In the genomic region with DNA sequence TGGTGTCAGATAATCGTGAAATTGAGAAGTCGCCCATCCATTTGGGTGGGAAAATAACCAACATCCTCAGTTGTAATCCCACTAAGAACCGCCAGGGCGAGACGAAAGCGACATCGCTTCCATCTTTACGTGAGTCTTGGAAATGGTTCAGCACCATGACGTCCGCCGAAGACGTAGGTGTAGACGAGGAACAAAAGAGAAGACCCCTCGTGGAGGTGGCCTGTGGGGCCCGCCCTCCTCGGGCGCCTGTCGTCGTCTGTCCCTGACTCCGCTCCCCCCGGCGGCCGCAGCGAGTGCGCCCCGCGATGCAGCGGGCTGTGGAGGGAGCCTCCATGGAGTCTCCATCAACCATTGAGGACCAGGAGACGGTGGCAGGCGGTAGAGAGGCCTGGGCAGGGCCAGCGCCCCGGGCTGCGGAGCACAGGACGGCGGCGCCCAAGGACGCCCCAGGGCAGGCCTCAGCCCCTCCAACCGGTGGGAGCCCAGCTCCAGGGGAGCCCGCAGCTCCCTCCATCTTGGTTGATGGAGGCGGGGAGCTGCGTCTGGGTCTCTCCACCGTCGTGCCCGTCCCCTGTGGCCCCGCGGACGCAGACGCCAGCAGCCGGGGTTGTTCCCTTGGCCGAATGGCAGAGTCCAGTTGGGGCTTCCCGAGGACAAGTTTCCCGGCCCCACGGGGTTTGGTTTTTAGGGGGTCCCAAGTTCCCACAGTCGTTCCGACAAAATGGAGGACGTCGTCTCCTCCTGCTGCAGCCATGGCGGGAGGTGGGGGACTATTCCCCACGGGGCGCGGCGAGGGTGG, we compare ENCODE assay signal across 8 cellular contexts. TPM values are rescaled to one million over a fixed set of nuclear protein-coding genes. Genes with fewer than 3 reads are reported as not detected.
A peak's percentile ranks its signal among the peaks of the same experiment; 100 is the strongest.
DNase-seq lines count a peak whose midpoint lies in the region; ATAC-seq and TF ChIP-seq lines count a peak whose summit lies in the region.

No MANE protein-coding gene starts in this region.

- peaks cover 8% of the 10 kb centered on the region for H3K36me3 Mint-ChIP-seq in activated naive CD8-positive, alpha-beta T cell treated with anti-CD3 and anti-CD28 coated beads, Interleukin-2, amount 50 U/mL, for 24 hours (ENCODE audit: low read depth)

- no peaks in the 10 kb centered on the region; the same call in 1 of the 2 replicates for H3K9me3 ChIP-seq in Loucy (ENCODE audit: insufficient read depth, low read depth, low read length)
- H3K9me3 ChIP-seq in SK-N-MC (ENCODE audit: low read depth, low read length), result no peaks in the 10 kb centered on the region
- H3K9me3 ChIP-seq in heart right ventricle, result no peaks in the 10 kb centered on the region
- H3K9me3 ChIP-seq in tibial nerve, result no peaks in the 10 kb centered on the region

- H3K4me3 ChIP-seq in Loucy (ENCODE audit: low read length, poor library complexity, severe bottlenecking) (peak overlapping the region; percentile 86), SK-N-MC (peak overlapping the region; percentile 93), heart right ventricle (peak overlapping the region; percentile 24 to 93 (median 85)), tibial nerve (peak overlapping the region; percentile 78 to 95 (median 82))

- H3K36me3 ChIP-seq in Loucy (ENCODE audit: insufficient read depth, low read length) (0 out of 2 replicates have a peak, but pooled peaks cover 10% of the 10 kb centered on the region), SK-N-MC (ENCODE audit: insufficient read depth, low read length) (peaks cover 20% of the 10 kb centered on the region), heart right ventricle (peaks cover 0 to 23% (median 0%) of the 10 kb centered on the region in 9 donors), tibial nerve (no peaks in the 10 kb centered on the region)

- peak; percentile 90 for DNase-seq in DMS53 (lab: John Stamatoyannopoulos, UW)
- no peak for DNase-seq in SK-N-MC (ENCODE audit: low read depth, low spot score)
- DNase-seq in activated naive CD8-positive, alpha-beta T cell treated with anti-CD3 and anti-CD28 coated beads, Interleukin-2, amount 50 U/mL, for 24 hours, result peak; percentile 82
- DNase-seq in heart right ventricle, result peak; percentile 56 to 85
- DNase-seq in pons (ENCODE audit: low spot score), result peak; percentile 89
- peak; percentile 69 to 93 for DNase-seq in tibial nerve (ENCODE audit: low spot score in 2 of 2)

- TF ChIP-seq CTCF in Loucy (conservative IDR thresholded peaks at IDR 0.05; ENCODE audit: low read length) (peak; percentile 62), heart right ventricle (IDR thresholded peaks at IDR 0.05) (peak; percentile 59 to 79 (median 73)), tibial nerve (IDR thresholded peaks at IDR 0.05) (peak; percentile 64 to 86 (median 82))

- H2AFZ ChIP-seq in Loucy (ENCODE audit: low read length), result peak overlapping the region; percentile 71

- peak in 1 of 2 donors; percentile 72 for TF ChIP-seq EP300 in tibial nerve (IDR thresholded peaks at IDR 0.05)

- 0 out of 2 replicates have a peak overlapping the region, but pooled peaks have one; percentile 19 for H3K27ac ChIP-seq in SK-N-MC
- peak overlapping the region; percentile 94 to 100 (median 98) for H3K27ac ChIP-seq in heart right ventricle
- peak overlapping the region; percentile 95 to 100 (median 99) for H3K27ac ChIP-seq in tibial nerve

- peaks cover 27% of the 10 kb centered on the region for H4K20me1 ChIP-seq in Loucy (ENCODE audit: insufficient read depth, low read length, poor library complexity, severe bottlenecking)

- peak overlapping the region; percentile 76 for H3K4me3 Mint-ChIP-seq in activated naive CD8-positive, alpha-beta T cell treated with anti-CD3 and anti-CD28 coated beads, Interleukin-2, amount 50 U/mL, for 24 hours

- peak in 1 of 2 donors; percentile 41 for TF ChIP-seq POLR2A in tibial nerve (IDR thresholded peaks at IDR 0.05)

- 1 to 2% methylated on average over 62 of the region's 62 CpGs for WGBS in heart right ventricle, 2 donors
- 1 to 3% methylated on average over 14 to 48 of the region's 62 CpGs for WGBS in tibial nerve, 2 donors

- H3K9me2 ChIP-seq in Loucy (replicated peaks; ENCODE audit: low read depth, low read length), result no peaks in the 10 kb centered on the region

- no peaks in the 10 kb centered on the region for H3K9me3 Mint-ChIP-seq in activated naive CD8-positive, alpha-beta T cell treated with anti-CD3 and anti-CD28 coated beads, Interleukin-2, amount 50 U/mL, for 24 hours

- ATAC-seq in GM21529 (IDR thresholded peaks at IDR 0.05; ENCODE audit: unreplicated experiment), result peak; percentile 20
- peak; percentile 5 for ATAC-seq in activated naive CD8-positive, alpha-beta T cell treated with anti-CD3 and anti-CD28 coated beads, Interleukin-2, amount 50 U/mL, for 24 hours
- peak; percentile 0 to 45 (median 6) for ATAC-seq in heart right ventricle

- H3K9ac ChIP-seq in Loucy (ENCODE audit: low read depth, low read length, poor library complexity, severe bottlenecking) (peak overlapping the region; percentile 85), SK-N-MC (ENCODE audit: insufficient read length) (peak overlapping the region; percentile 77)

- H3K27ac Mint-ChIP-seq in activated naive CD8-positive, alpha-beta T cell treated with anti-CD3 and anti-CD28 coated beads, Interleukin-2, amount 50 U/mL, for 24 hours, result peak overlapping the region; percentile 70

- no peaks in the 10 kb centered on the region for H3K27me3 Mint-ChIP-seq in activated naive CD8-positive, alpha-beta T cell treated with anti-CD3 and anti-CD28 coated beads, Interleukin-2, amount 50 U/mL, for 24 hours

- H3K4me2 ChIP-seq in Loucy (ENCODE audit: low read depth, low read length, poor library complexity, severe bottlenecking), result peak overlapping the region; percentile 69

- peaks cover 33% of the 10 kb centered on the region for H3K79me2 ChIP-seq in Loucy (ENCODE audit: insufficient read depth, low read length)

- H3K4me1 Mint-ChIP-seq in activated naive CD8-positive, alpha-beta T cell treated with anti-CD3 and anti-CD28 coated beads, Interleukin-2, amount 50 U/mL, for 24 hours, result peaks cover 32% of the 10 kb centered on the region

- H3K27me3 ChIP-seq in Loucy (ENCODE audit: insufficient read depth, low read length, poor library complexity, severe bottlenecking) (no peaks in the 10 kb centered on the region), heart right ventricle (no peaks in the 10 kb centered on the region), tibial nerve (no peaks in the 10 kb centered on the region)

- intact Hi-C loops in heart right ventricle (cut with DNase I), result loop anchor here in 8 of 10 donors (1.0 to 10.0 kb wide), 4 partner anchors 83 to 95 kb away; partner anchors contain the start of gene ZMYM5 (in 7 of the 8)

- H3K4me1 ChIP-seq in Loucy (ENCODE audit: insufficient read depth, low read length, poor library complexity, severe bottlenecking) (peaks cover 23% of the 10 kb centered on the region), heart right ventricle (peaks cover 2 to 34% (median 29%) of the 10 kb centered on the region in 9 donors), tibial nerve (peaks cover 0 to 28% (median 16%) of the 10 kb centered on the region in 4 donors)

- H3F3A ChIP-seq in Loucy (ENCODE audit: low read depth), result 0 out of 2 replicates have a peak, but pooled peaks cover 3% of the 10 kb centered on the region

RNA-seq across cellular contexts. Expression of gene ZMYM2, which starts 1.0 kb away (rescaled TPM):
- total RNA-seq in heart right ventricle, result 10 to 100 TPM; 37.0 to 68.5 (median 51.5) TPM
- polyA plus RNA-seq in heart right ventricle, result 10 to 100 TPM in 1 of 2 donors, 1 to 10 TPM in 1; 9.2 to 22.5 TPM
- 10 to 100 TPM; 60.7 to 75.3 (median 68.1) TPM for total RNA-seq in tibial nerve

Comparison
In these comparisons a context has a peak if more than half of its experiments do, and no peak if none do; other contexts are left out.
1. H3K27ac ChIP-seq: peak in every context shown above with its lines; median percentile 99 in tibial nerve; 98 in heart right ventricle; 19 in SK-N-MC.